18 cellular contexts compared by ENCODE assay signal in genomic region chr7:135768064-135768463, GRCh38. TPM values are rescaled to one million over a fixed set of nuclear protein-coding genes. Genes with fewer than 3 reads are reported as not detected.
"Had no signal": no experiment of that assay in that cellular context is flagged by ENCODE, and none has a peak within 500 bp of the region (broad histone marks: within the 10 kb centered on the region; RNA-seq: fewer than 3 reads in every experiment).

No MANE protein-coding gene starts in this region.

- H3K27me3 ChIP-seq: ascending aorta, left lung, SJSA1, testis, upper lobe of right lung had no signal

- H3K36me3 ChIP-seq: ascending aorta, left lung, SJSA1, stomach, upper lobe of right lung had no signal

- H3K27ac ChIP-seq: ascending aorta, SJSA1, upper lobe of right lung had no signal

- DNase-seq: activated CD4-positive, alpha-beta T cell treated with anti-CD3 and anti-CD28 coated beads for 1 hour; activated CD4-positive, alpha-beta T cell treated with anti-CD3 and anti-CD28 coated beads, Interleukin-2, amount 50 U/mL, for 1 hour; activated T-cell treated with anti-CD3 and anti-CD28 coated beads, Interleukin-2, amount 50 U/mL, for 1 hour; effector CD4-positive, alpha-beta T cell; left lung; occipital lobe; stomach; T-helper 1 cell; testis; upper lobe of right lung had no signal

- ATAC-seq: activated naive CD4-positive, alpha-beta T cell treated with anti-CD3 and anti-CD28 coated beads, Interleukin-2, amount 50 U/mL, for 72 hours; activated T-helper 17 cell treated with anti-CD3 and anti-CD28 coated beads, Interleukin-2, amount 50 U/mL, for 72 hours; left lung; upper lobe of right lung had no signal

- H3K4me1 ChIP-seq: left lung had no signal

- H3K9me3 ChIP-seq: ascending aorta, left lung, SJSA1, stomach, testis, upper lobe of right lung had no signal

- H3K4me3 ChIP-seq: ascending aorta, left lung, SJSA1, stomach, testis, upper lobe of right lung had no signal

RNA-seq across cellular contexts. Expression of gene FAM180A, which starts 19.5 kb away (rescaled TPM):
- total RNA-seq: activated naive CD4-positive, alpha-beta T cell treated with anti-CD3 and anti-CD28 coated beads, Interleukin-2, amount 50 U/mL, for 72 hours; activated T-helper 17 cell treated with anti-CD3 and anti-CD28 coated beads, Interleukin-2, amount 50 U/mL, for 72 hours; cerebellum; epithelial cell of proximal tubule; kidney epithelial cell; occipital lobe had no signal

RNA-seq across cellular contexts. Expression of gene SLC13A4, which starts 40.1 kb away (rescaled TPM):
- total RNA-seq: activated naive CD4-positive, alpha-beta T cell treated with anti-CD3 and anti-CD28 coated beads, Interleukin-2, amount 50 U/mL, for 72 hours; activated T-helper 17 cell treated with anti-CD3 and anti-CD28 coated beads, Interleukin-2, amount 50 U/mL, for 72 hours; epithelial cell of proximal tubule; fibroblast of villous mesenchyme; left lung; SJSA1; stomach; upper lobe of right lung had no signal
